ENCODE assay signal across 15 cellular contexts in the genomic region with DNA sequence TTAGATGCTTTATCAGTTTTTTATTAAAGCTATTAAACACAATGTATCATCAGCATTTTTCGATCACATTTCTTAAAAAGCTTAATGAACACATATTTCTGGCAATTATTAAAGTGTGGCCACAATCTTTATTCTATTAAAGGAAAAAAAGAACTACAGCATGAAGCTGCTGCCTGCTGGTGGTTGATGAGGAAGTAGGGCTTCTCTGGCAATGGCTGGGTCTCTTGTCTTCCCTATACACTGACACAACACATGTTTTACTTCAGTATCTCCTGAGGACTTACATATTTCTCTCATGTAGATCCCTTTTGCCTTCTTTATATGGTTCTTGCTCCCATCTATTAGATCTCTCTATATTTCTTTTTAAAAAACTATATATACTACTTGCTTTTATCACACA.
DNase-seq lines count a peak whose midpoint lies in the region; ATAC-seq and TF ChIP-seq lines count a peak whose summit lies in the region.
"Had no signal": no experiment of that assay in that cellular context is flagged by ENCODE, and none has a peak within 500 bp of the region (broad histone marks: within the 10 kb centered on the region; RNA-seq: fewer than 3 reads in every experiment).

No MANE protein-coding gene starts in this region.

- no peak for TF ChIP-seq CTCF in activated CD8-positive, alpha-beta T cell treated with anti-CD3 and anti-CD28 coated beads for 36 hours (IDR thresholded peaks at IDR 0.05)
- TF ChIP-seq CTCF in left lung (IDR thresholded peaks at IDR 0.05) = no peak

- peaks cover 19% of the 10 kb centered on the region for H3K4me1 Mint-ChIP-seq in activated CD8-positive, alpha-beta T cell treated with anti-CD3 and anti-CD28 coated beads for 36 hours (ENCODE audit: low read depth)
- H3K4me1 Mint-ChIP-seq: H9 had no signal

- H3K36me3 Mint-ChIP-seq in activated CD8-positive, alpha-beta T cell treated with anti-CD3 and anti-CD28 coated beads for 36 hours (ENCODE audit: low read depth) = no peaks in the 10 kb centered on the region
- H3K36me3 Mint-ChIP-seq: natural killer cell treated with Interleukin-12 subunit alpha and Interleukin-12 subunit beta and Interleukin-15 and Interleukin-18, amount 100 ng/mL, for 72 hours had no signal

- no peaks in the 10 kb centered on the region for H3K36me3 ChIP-seq in left lung
- H3K36me3 ChIP-seq: thoracic aorta had no signal

- no peak overlapping the region for H3K27ac ChIP-seq in left lung
- H3K27ac ChIP-seq: 22Rv1, thoracic aorta had no signal

- H3K27me3 Mint-ChIP-seq in activated CD8-positive, alpha-beta T cell treated with anti-CD3 and anti-CD28 coated beads for 36 hours = no peaks in the 10 kb centered on the region
- H3K27me3 Mint-ChIP-seq: dendritic cell treated with granulocyte-macrophage colony-stimulating factor and Interleukin-4, amounts not matched to agents 40 ng/mL and 50 ng/mL, for 4 days; natural killer cell treated with Interleukin-12 subunit alpha and Interleukin-12 subunit beta and Interleukin-15 and Interleukin-18, amount 100 ng/mL, for 72 hours had no signal

- H3K9me3 Mint-ChIP-seq in activated CD8-positive, alpha-beta T cell treated with anti-CD3 and anti-CD28 coated beads for 36 hours = peaks cover 3% of the 10 kb centered on the region
- H3K9me3 Mint-ChIP-seq: dendritic cell treated with granulocyte-macrophage colony-stimulating factor and Interleukin-4, amounts not matched to agents 40 ng/mL and 50 ng/mL, for 4 days; H9; natural killer cell treated with Interleukin-12 subunit alpha and Interleukin-12 subunit beta and Interleukin-15 and Interleukin-18, amount 100 ng/mL, for 72 hours had no signal

- DNase-seq in DMS53 (lab: John Stamatoyannopoulos, UW) (peak; percentile 10), DMS53 treated with DMSO at 0.1 percent for 48 hours (lab: John Stamatoyannopoulos, UW; ENCODE audit: unreplicated experiment) (no peak), Kasumi-1 (lab: John Stamatoyannopoulos, UW) (peak; percentile 64 to 72), left lung (no peak)
- DNase-seq in activated CD8-positive, alpha-beta T cell treated with anti-CD3 and anti-CD28 coated beads for 36 hours = peak; percentile 23
- no peak for DNase-seq in activated CD8-positive, alpha-beta memory T cell treated with anti-CD3 and anti-CD28 coated beads for 24 hours
- DNase-seq in activated CD4-positive, CD25-positive, alpha-beta regulatory T cell (lab: John Stamatoyannopoulos, UW) = no peak
- DNase-seq: H9, left cardiac atrium had no signal

- no peak overlapping the region for H3K4me3 Mint-ChIP-seq in activated CD8-positive, alpha-beta T cell treated with anti-CD3 and anti-CD28 coated beads for 36 hours
- H3K4me3 Mint-ChIP-seq: dendritic cell treated with granulocyte-macrophage colony-stimulating factor and Interleukin-4, amounts not matched to agents 40 ng/mL and 50 ng/mL, for 4 days; H9; natural killer cell treated with Interleukin-12 subunit alpha and Interleukin-12 subunit beta and Interleukin-15 and Interleukin-18, amount 100 ng/mL, for 72 hours; T-helper 2 cell treated with Interferon-gamma antibody and Interleukin-4, amounts not matched to agents 5 μg/mL and 100 μg/mL, for 36 hours had no signal

- no peak overlapping the region for H3K27ac Mint-ChIP-seq in activated CD8-positive, alpha-beta T cell treated with anti-CD3 and anti-CD28 coated beads for 36 hours
- H3K27ac Mint-ChIP-seq: dendritic cell treated with granulocyte-macrophage colony-stimulating factor and Interleukin-4, amounts not matched to agents 40 ng/mL and 50 ng/mL, for 4 days; H9; T-helper 2 cell treated with Interferon-gamma antibody and Interleukin-4, amounts not matched to agents 5 μg/mL and 100 μg/mL, for 36 hours had no signal

- H3K9me3 ChIP-seq in left lung = no peaks in the 10 kb centered on the region
- H3K9me3 ChIP-seq: thoracic aorta had no signal

- no peaks in the 10 kb centered on the region for H3K27me3 ChIP-seq in left lung

- H3K4me1 ChIP-seq in left lung = peaks cover 0 to 5% of the 10 kb centered on the region in 2 donors

- intact Hi-C loops in activated CD8-positive, alpha-beta T cell treated with anti-CD3 and anti-CD28 coated beads for 36 hours (cut with micrococcal nuclease) = loop anchor here (5.0 kb wide), 1 partner anchor 46 kb away; no protein-coding TSS in a partner anchor
- intact Hi-C loops in left lung (cut with DNase I) = loop anchor here in 1 of 2 donors (10.0 kb wide), 1 partner anchor 289 kb away; no protein-coding TSS in a partner anchor

- H3K4me3 ChIP-seq in left lung = no peak overlapping the region
- H3K4me3 ChIP-seq: thoracic aorta had no signal

- no peak for ATAC-seq in activated CD8-positive, alpha-beta T cell treated with anti-CD3 and anti-CD28 coated beads for 36 hours
- ATAC-seq in left lung (peak; percentile 49), GM19395 (IDR thresholded peaks at IDR 0.05; ENCODE audit: unreplicated experiment) (no peak)

- CTCF ChIA-PET in activated CD8-positive, alpha-beta T cell treated with anti-CD3 and anti-CD28 coated beads for 36 hours (lab: Charles Lee) = interaction anchor here (0.7 to 9.7 kb wide), 56 partner anchors 11 to 303 kb away, joined by 3 to 135 read pairs (median 7); no protein-coding TSS in a partner anchor

- POLR2A ChIA-PET in activated CD8-positive, alpha-beta T cell treated with anti-CD3 and anti-CD28 coated beads for 36 hours (lab: Charles Lee) = interaction anchor here (0.8 to 2.8 kb wide), 4 partner anchors 18 to 139 kb away, joined by 3 to 7 read pairs (median 4); no protein-coding TSS in a partner anchor

Comparison
In these comparisons a context has a peak if more than half of its experiments do, and no peak if none do; other contexts are left out.
1. DNase-seq: peak in DMS53 (single experiment), Kasumi-1 (2 of 2) and activated CD8-positive, alpha-beta T cell treated with anti-CD3 and anti-CD28 coated beads for 36 hours (single experiment); none in DMS53 treated with DMSO at 0.1 percent for 48 hours (single experiment), left lung (0 of 2), activated CD8-positive, alpha-beta memory T cell treated with anti-CD3 and anti-CD28 coated beads for 24 hours (single experiment) and activated CD4-positive, CD25-positive, alpha-beta regulatory T cell (0 of 4).